ENCODE assay signal across 14 cellular contexts in genomic region chr10:77087406-77087805, GRCh38.
"Had no signal": no experiment of that assay in that cellular context is flagged by ENCODE, and none has a peak within 500 bp of the region (broad histone marks: within the 10 kb centered on the region; RNA-seq: fewer than 3 reads in every experiment).

No MANE protein-coding gene starts in this region.

- H3K36me3 ChIP-seq: vagina had no signal

- H3K27ac ChIP-seq: parathyroid adenoma, vagina had no signal

- H3K9me3 ChIP-seq: vagina had no signal

- DNase-seq: activated CD4-positive, alpha-beta T cell treated with anti-CD3 and anti-CD28 coated beads, Interleukin-2, amount 50 U/mL, for 4 hours; activated CD4-positive, CD25-positive, alpha-beta regulatory T cell treated with anti-CD3 and anti-CD28 coated beads, Interleukin-2, amount 50 U/mL, for 72 hours; activated effector memory CD4-positive, alpha-beta T cell treated with anti-CD3 and anti-CD28 coated beads, Interleukin-2, amount 50 U/mL, for 16 hours; activated T-cell treated with anti-CD3 and anti-CD28 coated beads, Interleukin-2, amount 50 U/mL, for 24 hours; amygdala; effector CD8-positive, alpha-beta T cell; left colon; naive thymus-derived CD4-positive, alpha-beta T cell; retina; small intestine had no signal

- H3K27me3 ChIP-seq: vagina had no signal

- H3K4me1 ChIP-seq: parathyroid adenoma, vagina had no signal

- H3K79me2 ChIP-seq: parathyroid adenoma had no signal

- FAIRE-seq: small intestine had no signal

- H2AFZ ChIP-seq: parathyroid adenoma had no signal

- H3K9ac ChIP-seq: parathyroid adenoma had no signal

- H3K4me3 ChIP-seq: lung, vagina had no signal

- ATAC-seq: activated naive CD4-positive, alpha-beta T cell treated with anti-CD3 and anti-CD28 coated beads, Interleukin-2, amount 50 U/mL, for 72 hours; left colon; naive thymus-derived CD4-positive, alpha-beta T cell had no signal
